ENCODE assay signal across 1 cellular context in the genomic region with DNA sequence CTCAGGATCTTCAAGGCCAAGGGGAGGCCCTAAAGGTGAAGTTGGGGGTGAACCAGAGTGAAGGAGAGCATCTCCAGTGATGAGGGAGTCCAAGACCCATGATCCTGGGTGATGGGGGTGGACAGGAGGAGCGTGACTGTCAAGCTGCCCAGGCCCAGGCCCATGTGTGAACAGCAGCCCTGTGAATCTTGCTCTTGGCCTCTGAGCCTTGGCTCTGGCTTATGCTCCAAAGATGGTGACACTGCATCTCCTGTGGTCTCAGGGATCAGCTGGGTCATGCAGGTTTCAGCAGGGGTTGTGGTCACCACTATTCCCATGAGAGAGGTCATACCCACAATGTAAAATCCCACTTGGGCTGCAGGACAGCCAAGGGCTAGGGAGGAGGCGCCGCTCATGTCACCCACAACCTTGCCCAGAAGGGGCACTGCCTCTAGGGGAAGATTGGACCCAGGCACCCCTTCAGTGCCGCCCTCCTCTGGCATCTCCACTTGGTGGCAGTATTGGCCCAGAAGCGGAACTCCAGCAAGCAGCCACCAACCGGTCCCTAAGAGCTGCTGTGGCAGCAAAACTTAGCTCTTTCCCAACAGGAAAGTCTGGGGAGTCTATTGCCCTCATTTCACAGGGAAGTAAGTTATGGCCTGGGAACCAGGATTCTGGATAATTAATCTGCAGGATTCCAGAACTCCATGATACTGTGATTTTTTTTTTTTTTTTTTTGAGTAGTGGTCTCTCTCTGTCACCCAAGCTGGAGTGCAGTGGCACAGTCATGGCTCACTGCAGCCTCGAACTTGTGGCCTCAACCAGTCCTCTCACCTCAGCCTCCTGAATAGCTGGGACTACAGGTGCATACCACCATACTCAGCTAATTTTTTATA.
TF ChIP-seq lines count a peak whose summit lies in the region.

No MANE protein-coding gene starts in this region.

TF ChIP-seq in HepG2, 621 proteins besides CTCF, POLR2A, EP300 and RAD21 (continues in another document):
- TF ChIP-seq GATAD2A (CRISPR knock-in tag; IDR thresholded peaks at IDR 0.05) (0 out of 2 replicates have a peak, but pooled peaks have one; percentile 40), DNMT3B (CRISPR knock-in tag; conservative IDR thresholded peaks at IDR 0.05) (no peak), ZNF484 (CRISPR knock-in tag; IDR thresholded peaks at IDR 0.05; ENCODE audit: borderline replicate concordance, low read depth) (no peak), KDM3A (CRISPR knock-in tag; IDR thresholded peaks at IDR 0.05; ENCODE audit: low read depth) (no peak), ZNF724P (CRISPR knock-in tag; IDR thresholded peaks at IDR 0.05; ENCODE audit: borderline replicate concordance) (no peak), TARDBP (CRISPR knock-in tag; IDR thresholded peaks at IDR 0.05) (no peak), ZNF670 (CRISPR knock-in tag; IDR thresholded peaks at IDR 0.05; ENCODE audit: borderline replicate concordance) (no peak), SRSF9 (IDR thresholded peaks at IDR 0.05; ENCODE audit: borderline replicate concordance, insufficient read depth, low read depth, low read length, poor library complexity, severe bottlenecking) (no peak), ZMAT5 (CRISPR knock-in tag; IDR thresholded peaks at IDR 0.05; ENCODE audit: borderline replicate concordance, low read depth) (no peak), PHF21A (CRISPR knock-in tag; IDR thresholded peaks at IDR 0.05) (no peak), STAG1 (CRISPR knock-in tag; IDR thresholded peaks at IDR 0.05) (peak; percentile 89), HNRNPL (IDR thresholded peaks at IDR 0.05; ENCODE audit: low read depth, low read length) (peak; percentile 98), MAFK (conservative IDR thresholded peaks at IDR 0.05 in 1 of 2, IDR thresholded peaks at IDR 0.05 in 1 of 2; ENCODE audit: low read length in 2 of 2) (peak; percentile 22 to 52), SALL1 (CRISPR knock-in tag; IDR thresholded peaks at IDR 0.05) (peak; percentile 18; the same call in 1 of the 2 replicates), SP2 (CRISPR knock-in tag; IDR thresholded peaks at IDR 0.05) (no peak), XRCC5 (optimal IDR thresholded peaks at IDR 0.05; ENCODE audit: low read length) (peak; percentile 49), HDAC6 (IDR thresholded peaks at IDR 0.05; ENCODE audit: low read depth, low read length) (no peak), POLR2G (IDR thresholded peaks at IDR 0.05; ENCODE audit: low read depth, low read length) (no peak), RBM39 (IDR thresholded peaks at IDR 0.05; ENCODE audit: low read depth, low read length, poor library complexity, severe bottlenecking) (no peak), HOXA9 (CRISPR knock-in tag; IDR thresholded peaks at IDR 0.05; ENCODE audit: borderline replicate concordance) (no peak), NFE2L1 (CRISPR knock-in tag; IDR thresholded peaks at IDR 0.05; ENCODE audit: borderline replicate concordance) (no peak), ZKSCAN5 (CRISPR knock-in tag; IDR thresholded peaks at IDR 0.05) (no peak), PTBP1 (IDR thresholded peaks at IDR 0.05; ENCODE audit: low read depth, low read length, poor library complexity, severe bottlenecking) (no peak), KDM5A (IDR thresholded peaks at IDR 0.05; ENCODE audit: borderline replicate concordance, low read length) (no peak), MAFF (IDR thresholded peaks at IDR 0.05; ENCODE audit: low read depth, low read length) (peak; percentile 48; the same call in 1 of the 2 replicates), NFATC3 (CRISPR knock-in tag; IDR thresholded peaks at IDR 0.05) (no peak), EZH2 (conservative IDR thresholded peaks at IDR 0.05; ENCODE audit: low read depth, low read length) (no peak), ZNF83 (CRISPR knock-in tag; IDR thresholded peaks at IDR 0.05; ENCODE audit: borderline replicate concordance) (no peak), PAF1 (CRISPR knock-in tag; IDR thresholded peaks at IDR 0.05) (no peak), ZNF652 (CRISPR knock-in tag; IDR thresholded peaks at IDR 0.05; ENCODE audit: borderline replicate concordance, low read depth) (peak; percentile 90), ZFP36 (IDR thresholded peaks at IDR 0.05; ENCODE audit: borderline replicate concordance, low read depth, low read length, partially characterized antibody) (no peak), KDM5B (CRISPR knock-in tag; IDR thresholded peaks at IDR 0.05; ENCODE audit: borderline replicate concordance) (0 out of 2 replicates have a peak, but pooled peaks have one; percentile 21), ZNF639 (CRISPR knock-in tag; conservative IDR thresholded peaks at IDR 0.05) (no peak), ZSCAN12 (CRISPR knock-in tag; IDR thresholded peaks at IDR 0.05) (no peak), GATAD1 (CRISPR knock-in tag; IDR thresholded peaks at IDR 0.05) (no peak), NCOA2 (CRISPR knock-in tag; IDR thresholded peaks at IDR 0.05) (no peak), SMARCE1 (IDR thresholded peaks at IDR 0.05; ENCODE audit: borderline replicate concordance) (no peak), RBFOX2 (IDR thresholded peaks at IDR 0.05; ENCODE audit: low read depth, low read length) (no peak), YY1 (IDR thresholded peaks at IDR 0.05; ENCODE audit: insufficient read depth, insufficient replicate concordance, low read depth, low read length) (peak; percentile 16), CBX2 (IDR thresholded peaks at IDR 0.05; ENCODE audit: low read depth, low read length) (no peak), CBX2 (CRISPR knock-in tag; IDR thresholded peaks at IDR 0.05; ENCODE audit: low read depth) (no peak), CAMTA2 (CRISPR knock-in tag; IDR thresholded peaks at IDR 0.05; ENCODE audit: borderline replicate concordance) (no peak), ZNF121 (CRISPR knock-in tag; IDR thresholded peaks at IDR 0.05) (no peak), TAF1 (CRISPR knock-in tag; IDR thresholded peaks at IDR 0.05) (no peak), MXD4 (CRISPR knock-in tag; IDR thresholded peaks at IDR 0.05) (no peak), ZNF333 (CRISPR knock-in tag; IDR thresholded peaks at IDR 0.05; ENCODE audit: borderline replicate concordance) (no peak), ZNF790 (CRISPR knock-in tag; IDR thresholded peaks at IDR 0.05; ENCODE audit: borderline replicate concordance) (no peak), CENPX (CRISPR knock-in tag; IDR thresholded peaks at IDR 0.05) (no peak), ZNF572 (CRISPR knock-in tag; IDR thresholded peaks at IDR 0.05) (no peak), ZNF180 (CRISPR knock-in tag; IDR thresholded peaks at IDR 0.05; ENCODE audit: borderline replicate concordance, low read depth) (no peak), ZNF800 (CRISPR knock-in tag; IDR thresholded peaks at IDR 0.05) (no peak), ZMYM4 (CRISPR knock-in tag; IDR thresholded peaks at IDR 0.05) (no peak), DNMT1 (CRISPR knock-in tag; IDR thresholded peaks at IDR 0.05) (no peak), ZNF44 (CRISPR knock-in tag; IDR thresholded peaks at IDR 0.05) (no peak), IKZF1 (IDR thresholded peaks at IDR 0.05) (no peak)
- TF ChIP-seq, protein P1, sequence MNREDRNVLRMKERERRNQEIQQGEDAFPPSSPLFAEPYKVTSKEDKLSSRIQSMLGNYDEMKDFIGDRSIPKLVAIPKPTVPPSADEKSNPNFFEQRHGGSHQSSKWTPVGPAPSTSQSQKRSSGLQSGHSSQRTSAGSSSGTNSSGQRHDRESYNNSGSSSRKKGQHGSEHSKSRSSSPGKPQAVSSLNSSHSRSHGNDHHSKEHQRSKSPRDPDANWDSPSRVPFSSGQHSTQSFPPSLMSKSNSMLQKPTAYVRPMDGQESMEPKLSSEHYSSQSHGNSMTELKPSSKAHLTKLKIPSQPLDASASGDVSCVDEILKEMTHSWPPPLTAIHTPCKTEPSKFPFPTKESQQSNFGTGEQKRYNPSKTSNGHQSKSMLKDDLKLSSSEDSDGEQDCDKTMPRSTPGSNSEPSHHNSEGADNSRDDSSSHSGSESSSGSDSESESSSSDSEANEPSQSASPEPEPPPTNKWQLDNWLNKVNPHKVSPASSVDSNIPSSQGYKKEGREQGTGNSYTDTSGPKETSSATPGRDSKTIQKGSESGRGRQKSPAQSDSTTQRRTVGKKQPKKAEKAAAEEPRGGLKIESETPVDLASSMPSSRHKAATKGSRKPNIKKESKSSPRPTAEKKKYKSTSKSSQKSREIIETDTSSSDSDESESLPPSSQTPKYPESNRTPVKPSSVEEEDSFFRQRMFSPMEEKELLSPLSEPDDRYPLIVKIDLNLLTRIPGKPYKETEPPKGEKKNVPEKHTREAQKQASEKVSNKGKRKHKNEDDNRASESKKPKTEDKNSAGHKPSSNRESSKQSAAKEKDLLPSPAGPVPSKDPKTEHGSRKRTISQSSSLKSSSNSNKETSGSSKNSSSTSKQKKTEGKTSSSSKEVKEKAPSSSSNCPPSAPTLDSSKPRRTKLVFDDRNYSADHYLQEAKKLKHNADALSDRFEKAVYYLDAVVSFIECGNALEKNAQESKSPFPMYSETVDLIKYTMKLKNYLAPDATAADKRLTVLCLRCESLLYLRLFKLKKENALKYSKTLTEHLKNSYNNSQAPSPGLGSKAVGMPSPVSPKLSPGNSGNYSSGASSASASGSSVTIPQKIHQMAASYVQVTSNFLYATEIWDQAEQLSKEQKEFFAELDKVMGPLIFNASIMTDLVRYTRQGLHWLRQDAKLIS (CRISPR knock-in tag; IDR thresholded peaks at IDR 0.05): no peak
- TF ChIP-seq, protein P2, sequence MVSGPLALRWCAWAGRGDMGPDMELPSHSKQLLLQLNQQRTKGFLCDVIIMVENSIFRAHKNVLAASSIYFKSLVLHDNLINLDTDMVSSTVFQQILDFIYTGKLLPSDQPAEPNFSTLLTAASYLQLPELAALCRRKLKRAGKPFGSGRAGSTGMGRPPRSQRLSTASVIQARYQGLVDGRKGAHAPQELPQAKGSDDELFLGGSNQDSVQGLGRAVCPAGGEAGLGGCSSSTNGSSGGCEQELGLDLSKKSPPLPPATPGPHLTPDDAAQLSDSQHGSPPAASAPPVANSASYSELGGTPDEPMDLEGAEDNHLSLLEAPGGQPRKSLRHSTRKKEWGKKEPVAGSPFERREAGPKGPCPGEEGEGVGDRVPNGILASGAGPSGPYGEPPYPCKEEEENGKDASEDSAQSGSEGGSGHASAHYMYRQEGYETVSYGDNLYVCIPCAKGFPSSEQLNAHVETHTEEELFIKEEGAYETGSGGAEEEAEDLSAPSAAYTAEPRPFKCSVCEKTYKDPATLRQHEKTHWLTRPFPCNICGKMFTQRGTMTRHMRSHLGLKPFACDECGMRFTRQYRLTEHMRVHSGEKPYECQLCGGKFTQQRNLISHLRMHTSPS (CRISPR knock-in tag; IDR thresholded peaks at IDR 0.05; ENCODE audit: low read depth): peak; percentile 69
- TF ChIP-seq, protein P3, sequence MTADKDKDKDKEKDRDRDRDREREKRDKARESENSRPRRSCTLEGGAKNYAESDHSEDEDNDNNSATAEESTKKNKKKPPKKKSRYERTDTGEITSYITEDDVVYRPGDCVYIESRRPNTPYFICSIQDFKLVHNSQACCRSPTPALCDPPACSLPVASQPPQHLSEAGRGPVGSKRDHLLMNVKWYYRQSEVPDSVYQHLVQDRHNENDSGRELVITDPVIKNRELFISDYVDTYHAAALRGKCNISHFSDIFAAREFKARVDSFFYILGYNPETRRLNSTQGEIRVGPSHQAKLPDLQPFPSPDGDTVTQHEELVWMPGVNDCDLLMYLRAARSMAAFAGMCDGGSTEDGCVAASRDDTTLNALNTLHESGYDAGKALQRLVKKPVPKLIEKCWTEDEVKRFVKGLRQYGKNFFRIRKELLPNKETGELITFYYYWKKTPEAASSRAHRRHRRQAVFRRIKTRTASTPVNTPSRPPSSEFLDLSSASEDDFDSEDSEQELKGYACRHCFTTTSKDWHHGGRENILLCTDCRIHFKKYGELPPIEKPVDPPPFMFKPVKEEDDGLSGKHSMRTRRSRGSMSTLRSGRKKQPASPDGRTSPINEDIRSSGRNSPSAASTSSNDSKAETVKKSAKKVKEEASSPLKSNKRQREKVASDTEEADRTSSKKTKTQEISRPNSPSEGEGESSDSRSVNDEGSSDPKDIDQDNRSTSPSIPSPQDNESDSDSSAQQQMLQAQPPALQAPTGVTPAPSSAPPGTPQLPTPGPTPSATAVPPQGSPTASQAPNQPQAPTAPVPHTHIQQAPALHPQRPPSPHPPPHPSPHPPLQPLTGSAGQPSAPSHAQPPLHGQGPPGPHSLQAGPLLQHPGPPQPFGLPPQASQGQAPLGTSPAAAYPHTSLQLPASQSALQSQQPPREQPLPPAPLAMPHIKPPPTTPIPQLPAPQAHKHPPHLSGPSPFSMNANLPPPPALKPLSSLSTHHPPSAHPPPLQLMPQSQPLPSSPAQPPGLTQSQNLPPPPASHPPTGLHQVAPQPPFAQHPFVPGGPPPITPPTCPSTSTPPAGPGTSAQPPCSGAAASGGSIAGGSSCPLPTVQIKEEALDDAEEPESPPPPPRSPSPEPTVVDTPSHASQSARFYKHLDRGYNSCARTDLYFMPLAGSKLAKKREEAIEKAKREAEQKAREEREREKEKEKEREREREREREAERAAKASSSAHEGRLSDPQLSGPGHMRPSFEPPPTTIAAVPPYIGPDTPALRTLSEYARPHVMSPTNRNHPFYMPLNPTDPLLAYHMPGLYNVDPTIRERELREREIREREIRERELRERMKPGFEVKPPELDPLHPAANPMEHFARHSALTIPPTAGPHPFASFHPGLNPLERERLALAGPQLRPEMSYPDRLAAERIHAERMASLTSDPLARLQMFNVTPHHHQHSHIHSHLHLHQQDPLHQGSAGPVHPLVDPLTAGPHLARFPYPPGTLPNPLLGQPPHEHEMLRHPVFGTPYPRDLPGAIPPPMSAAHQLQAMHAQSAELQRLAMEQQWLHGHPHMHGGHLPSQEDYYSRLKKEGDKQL (CRISPR knock-in tag; IDR thresholded peaks at IDR 0.05; ENCODE audit: low read depth): no peak
